Comparison of ENCODE assay signal across 13 cellular contexts in genomic region chr5:55384072-55384471, GRCh38.
"Had no signal": no experiment of that assay in that cellular context is flagged by ENCODE, and none has a peak within 500 bp of the region (broad histone marks: within the 10 kb centered on the region; RNA-seq: fewer than 3 reads in every experiment).

No MANE protein-coding gene starts in this region.

- ATAC-seq: SK-N-SH treated with all-trans-retinoic acid at 6 μM for 48 hours, T-helper 17 cell had no signal

- H3K27ac ChIP-seq: brain microvascular endothelial cell had no signal

- DNase-seq: activated naive CD4-positive, alpha-beta T cell treated with Interleukin-2 at 50 U/mL for 16 hours; brain microvascular endothelial cell; cerebellar nuclear complex; dermis blood vessel endothelial cell; endodermal cell; hypothalamus; immature natural killer cell; mesenchymal stem cell; nephron progenitor cell; SHP77; stimulated activated CD4-positive, alpha-beta T cell treated with anti-CD3 and anti-CD28 coated beads, Interleukin-4, amount 100 ng/mL, for 24 hours; T-helper 17 cell had no signal

- H3K27me3 Mint-ChIP-seq: T-helper 17 cell had no signal

- H3K4me1 Mint-ChIP-seq: nephron progenitor cell had no signal

- H3K4me3 Mint-ChIP-seq: endodermal cell, immature natural killer cell, nephron progenitor cell, T-helper 17 cell had no signal

- H3K27me3 ChIP-seq: brain microvascular endothelial cell had no signal

- H3K27ac Mint-ChIP-seq: immature natural killer cell, T-helper 17 cell had no signal
